In the genomic region with DNA sequence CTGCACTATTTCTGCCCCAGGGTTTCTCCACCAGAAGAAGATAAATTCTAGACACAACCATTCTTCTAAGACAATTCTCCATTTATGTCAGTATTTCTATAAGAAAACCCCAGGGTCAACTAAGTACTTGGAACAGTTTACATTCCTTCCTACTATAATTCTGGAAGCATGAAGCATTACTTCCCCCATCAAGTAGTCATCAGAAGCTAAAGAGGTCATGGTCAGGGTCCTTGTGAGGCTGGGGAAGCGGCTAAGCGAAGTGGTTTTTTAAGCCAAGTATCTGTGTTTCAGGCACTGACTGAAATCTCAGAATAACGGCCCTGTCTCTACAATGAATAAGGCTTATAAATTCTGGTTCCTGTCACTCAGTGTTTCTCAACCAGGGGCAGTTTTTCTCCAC, we compare ENCODE assay signal across 20 cellular contexts.
"Had no signal": no experiment of that assay in that cellular context is flagged by ENCODE, and none has a peak within 500 bp of the region (broad histone marks: within the 10 kb centered on the region; RNA-seq: fewer than 3 reads in every experiment).

No MANE protein-coding gene starts in this region.

- H2AFZ ChIP-seq: neural progenitor cell had no signal

- H3K9me3 Mint-ChIP-seq: dendritic cell treated with granulocyte-macrophage colony-stimulating factor and Interleukin-4, amounts not matched to agents 40 ng/mL and 50 ng/mL, for 4 days; natural killer cell had no signal

- H3K27ac ChIP-seq: epithelial cell of prostate, heart left ventricle, neural progenitor cell, right atrium auricular region, sigmoid colon, thoracic aorta, transverse colon had no signal

- H3K4me1 Mint-ChIP-seq: mesothelial cell of epicardium, natural killer cell had no signal

- H3K4me3 ChIP-seq: heart left ventricle, neural progenitor cell, right atrium auricular region, sigmoid colon, stomach, thoracic aorta, transverse colon had no signal

- ATAC-seq: effector memory CD8-positive, alpha-beta T cell; heart left ventricle; natural killer cell had no signal

- H3K27ac Mint-ChIP-seq: dendritic cell treated with granulocyte-macrophage colony-stimulating factor and Interleukin-4, amounts not matched to agents 40 ng/mL and 50 ng/mL, for 4 days; effector memory CD8-positive, alpha-beta T cell; mesothelial cell of epicardium; natural killer cell; neural progenitor cell had no signal

- H3K36me3 ChIP-seq: heart left ventricle, neural progenitor cell, right atrium auricular region, sigmoid colon, stomach, thoracic aorta, transverse colon had no signal

- H3K9me3 ChIP-seq: heart left ventricle, right atrium auricular region, sigmoid colon, stomach, thoracic aorta, transverse colon had no signal

- H3K36me3 Mint-ChIP-seq: mesothelial cell of epicardium, natural killer cell had no signal

- H3K9ac ChIP-seq: neural progenitor cell had no signal

- DNase-seq: effector memory CD8-positive, alpha-beta T cell; heart left ventricle; hippocampal formation; kidney glomerular epithelial cell; natural killer cell; occipital lobe; posterior cingulate gyrus; sigmoid colon; small intestine; stimulated activated CD4-positive, alpha-beta T cell treated with anti-CD3 and anti-CD28 coated beads, Interleukin-12 subunit alpha, Interleukin-12 subunit beta, amount 100 ng/mL, for 4 hours; stimulated activated naive CD4-positive, alpha-beta T cell; stomach; substantia nigra; transverse colon had no signal

- H3K27me3 Mint-ChIP-seq: dendritic cell treated with granulocyte-macrophage colony-stimulating factor and Interleukin-4, amounts not matched to agents 40 ng/mL and 50 ng/mL, for 4 days had no signal

- H3K27me3 ChIP-seq: heart left ventricle, neural progenitor cell, right atrium auricular region, sigmoid colon, stomach, transverse colon had no signal

- H3K4me2 ChIP-seq: neural progenitor cell had no signal

- H3K4me3 Mint-ChIP-seq: dendritic cell treated with granulocyte-macrophage colony-stimulating factor and Interleukin-4, amounts not matched to agents 40 ng/mL and 50 ng/mL, for 4 days; effector memory CD8-positive, alpha-beta T cell; mesothelial cell of epicardium; natural killer cell; neural progenitor cell had no signal
